Comparison of ENCODE assay signal across 12 cellular contexts in the genomic region with DNA sequence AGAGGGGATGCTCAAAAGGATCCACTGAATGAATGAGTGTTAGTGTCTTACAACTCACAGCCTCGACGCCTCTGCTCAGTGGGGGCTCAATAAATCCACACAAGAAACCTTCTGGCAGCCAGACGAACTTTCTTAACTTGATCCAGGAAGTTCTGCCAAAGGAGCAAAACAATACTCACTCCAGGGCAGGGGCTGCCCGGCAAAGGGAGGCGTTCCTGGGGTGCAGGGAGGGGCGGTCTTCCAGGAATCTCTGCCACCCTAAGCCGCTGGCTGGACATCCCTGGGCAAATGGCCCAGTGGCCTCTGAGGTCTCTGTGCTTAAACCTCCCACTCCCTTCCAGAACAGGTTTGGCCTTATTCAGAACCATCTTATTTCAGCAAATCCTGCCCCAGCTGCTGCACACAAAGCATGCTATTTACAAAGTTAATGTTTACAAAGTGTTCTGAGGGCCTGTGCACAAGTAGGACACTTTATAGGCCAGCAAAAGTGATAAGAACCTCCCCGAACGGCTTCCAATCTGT. TPM values are rescaled to one million over a fixed set of nuclear protein-coding genes. Genes with fewer than 3 reads are reported as not detected.
DNase-seq lines count a peak whose midpoint lies in the region; ATAC-seq and TF ChIP-seq lines count a peak whose summit lies in the region.
"Had no signal": no experiment of that assay in that cellular context is flagged by ENCODE, and none has a peak within 500 bp of the region (broad histone marks: within the 10 kb centered on the region; RNA-seq: fewer than 3 reads in every experiment).

No MANE protein-coding gene starts in this region.

- TF ChIP-seq POLR2A in IMR-90 (IDR thresholded peaks at IDR 0.05; ENCODE audit: low read depth, low read length) (no peak), stomach (IDR thresholded peaks at IDR 0.05) (no peak)

- H3K9me1 ChIP-seq in IMR-90 (ENCODE audit: insufficient read depth, low read length) = no peaks in the 10 kb centered on the region

- H2AK5ac ChIP-seq in IMR-90 (ENCODE audit: low read depth, low read length) = no peak overlapping the region

- no peak overlapping the region for H3K23ac ChIP-seq in IMR-90 (ENCODE audit: low read depth, low read length)

- DNase-seq in IMR-90 = no peak
- no peak for DNase-seq in chondrocyte (ENCODE audit: low spot score)
- DNase-seq in lung (ENCODE audit: low spot score) = peak; percentile 72
- DNase-seq in stomach = peak; percentile 84
- DNase-seq in NCI-H1092 treated with DMSO at 0.1 percent for 48 hours (lab: John Stamatoyannopoulos, UW) = no peak
- DNase-seq in dedifferentiated amniotic fluid mesenchymal stem cell (ENCODE audit: extremely low spot score) = no peak
- DNase-seq in NCI-H1417 treated with DMSO at 0.1 percent for 48 hours (lab: John Stamatoyannopoulos, UW) = no peak
- DNase-seq: stimulated activated naive CD4-positive, alpha-beta T cell treated with Interleukin-2 at 50 U/mL for 16 hours had no signal

- H2BK15ac ChIP-seq in IMR-90 (ENCODE audit: low read depth, low read length) = no peak overlapping the region

- peak overlapping the region; percentile 68; the same call in 1 of the 2 replicates for H3K27ac ChIP-seq in IMR-90 (ENCODE audit: insufficient read depth, low read length)
- H3K27ac ChIP-seq in lung (ENCODE audit: low read depth in 1 of 2, low read length in 1 of 2) = peak overlapping the region in 1 of 2 donors; percentile 13
- peak overlapping the region; percentile 66 to 82 (median 75) for H3K27ac ChIP-seq in stomach

- POLR2A ChIA-PET in IMR-90 (lab: Charles Lee; ENCODE audit: unreplicated experiment) = no interaction called here

- ATAC-seq in IMR-90 (ENCODE audit: low read depth) (peak; percentile 45), lung (ENCODE audit: insufficient read depth, low FRiP score) (peak; percentile 82), HG03045 (IDR thresholded peaks at IDR 0.05; ENCODE audit: unreplicated experiment) (no peak)

- 0 out of 2 replicates have a peak overlapping the region, but pooled peaks have one; percentile 20 for H4K91ac ChIP-seq in IMR-90 (ENCODE audit: insufficient read depth, low read depth, low read length)

- H3K9me3 ChIP-seq in IMR-90 (ENCODE audit: control insufficient read depth, insufficient read depth, low read length) = no peaks in the 10 kb centered on the region
- no peaks in the 10 kb centered on the region for H3K9me3 ChIP-seq in lung (ENCODE audit: control insufficient read depth in 2 of 2, insufficient read depth in 1 of 2, low read length in 1 of 2)
- no peaks in the 10 kb centered on the region for H3K9me3 ChIP-seq in stomach

- peak overlapping the region; percentile 10 for H2AK9ac ChIP-seq in IMR-90 (replicated peaks; ENCODE audit: low read depth, low read length, poor library complexity)

- peak; percentile 72 for TF ChIP-seq EP300 in stomach (IDR thresholded peaks at IDR 0.05)

- WGBS in IMR-90 (ENCODE audit: extremely low coverage in 2 of 2, insufficient read length in 1 of 2), 2 experiments = no CpG with 5 or more reads among the region's 9 CpGs
- 24 to 39% methylated on average over 9 of the region's 9 CpGs for WGBS in lung, 2 donors
- 12 to 24% (median 19%) methylated on average over 9 of the region's 9 CpGs for WGBS in stomach, 5 donors

- no peaks in the 10 kb centered on the region for H3K27me3 Mint-ChIP-seq in chondrocyte (ENCODE audit: low read depth)

- H3K56ac ChIP-seq in IMR-90 (ENCODE audit: extremely low read depth, insufficient read depth, low read length) = no peak overlapping the region

- TF ChIP-seq CTCF in IMR-90 (conservative IDR thresholded peaks at IDR 0.05; ENCODE audit: low read depth, low read length) (no peak), chondrocyte (IDR thresholded peaks at IDR 0.05) (no peak), lung (IDR thresholded peaks at IDR 0.05; ENCODE audit: control extremely low read depth, extremely low read depth) (no peak), stomach (IDR thresholded peaks at IDR 0.05) (no peak)

- no peak for TF ChIP-seq RAD21 in IMR-90 (IDR thresholded peaks at IDR 0.05; ENCODE audit: low read length)

- no TSS peak for BruUV-seq in IMR-90 (replicated peaks; lab: Mats Ljungman, UMichigan)

- H2AFZ ChIP-seq in IMR-90 (replicated peaks; ENCODE audit: low read length, poor library complexity) = peak overlapping the region; percentile 81

- H3K36me3 ChIP-seq in IMR-90 (ENCODE audit: control insufficient read depth, insufficient read depth, low read length) (no peaks in the 10 kb centered on the region), lung (ENCODE audit: control insufficient read depth in 2 of 2, insufficient read depth in 2 of 2, low read length in 2 of 2) (no peaks in the 10 kb centered on the region), stomach (no peaks in the 10 kb centered on the region)

- no peak overlapping the region; the same call in 1 of the 2 replicates for H4K5ac ChIP-seq in IMR-90 (ENCODE audit: low read depth, low read length)

- no peak overlapping the region for H3K4me3 Mint-ChIP-seq in chondrocyte (ENCODE audit: unreplicated experiment)
- H3K4me3 Mint-ChIP-seq: activated CD4-positive, alpha-beta memory T cell treated with anti-CD3 and anti-CD28 coated beads, Interleukin-2, amount 10 ng/mL, durations not matched to agents 7 days and 5 days; neural crest cell had no signal

- H3K18ac ChIP-seq in IMR-90 (ENCODE audit: low read depth, low read length) = no peak overlapping the region

- H3K4me3 ChIP-seq in IMR-90 (ENCODE audit: insufficient read depth, low read depth, low read length) (no peak overlapping the region), lung (no peak overlapping the region), stomach (peak overlapping the region in 2 of 4 donors; percentile 9 to 12)
- H3K4me3 ChIP-seq: dorsolateral prefrontal cortex had no signal

- peaks cover 40% of the 10 kb centered on the region for H3K4me1 Mint-ChIP-seq in chondrocyte (ENCODE audit: low read depth)

- dilution Hi-C loops in IMR-90 (cut with HindIII; ENCODE audit: low sequenced_read_pairs, unreplicated experiment) = no loop called here

- peak overlapping the region in 1 of 2 experiments; percentile 14; a peak in 1 of 4 replicates for H4K8ac ChIP-seq in IMR-90 (ENCODE audit: low read depth in 2 of 2, low read length in 2 of 2)

- H3K27ac Mint-ChIP-seq in chondrocyte (ENCODE audit: unreplicated experiment) = peak overlapping the region; percentile 76
- H3K27ac Mint-ChIP-seq: activated CD4-positive, alpha-beta memory T cell treated with anti-CD3 and anti-CD28 coated beads, Interleukin-2, amount 10 ng/mL, durations not matched to agents 7 days and 5 days had no signal

- H3K9me3 Mint-ChIP-seq in chondrocyte (ENCODE audit: low read depth) = no peaks in the 10 kb centered on the region

- intact Hi-C loops in IMR-90 (cut with micrococcal nuclease) (no loop called here), stomach (cut with DNase I; ENCODE audit: low total_unique reads) (loop anchor here (10.0 kb wide), 1 partner anchor 597 kb away; no protein-coding TSS in a partner anchor)

- H2BK5ac ChIP-seq in IMR-90 (ENCODE audit: low read depth, low read length, poor library complexity, severe bottlenecking) = no peak overlapping the region

- H3K4ac ChIP-seq in IMR-90 (ENCODE audit: low read depth, low read length) = 0 out of 2 replicates have a peak overlapping the region, but pooled peaks have one; percentile 11

- no peaks in the 10 kb centered on the region for H3K36me3 Mint-ChIP-seq in chondrocyte (ENCODE audit: low read depth)

- no peak overlapping the region; the same call in 1 of the 2 replicates for H3K14ac ChIP-seq in IMR-90 (replicated peaks; ENCODE audit: low read depth, low read length)

- H2BK20ac ChIP-seq in IMR-90 (ENCODE audit: low read depth, low read length) = no peak overlapping the region

- H3K27me3 ChIP-seq in IMR-90 (ENCODE audit: control insufficient read depth, insufficient read depth, low read length) (0 out of 2 replicates have a peak, but pooled peaks cover 3% of the 10 kb centered on the region), lung (ENCODE audit: control insufficient read depth, insufficient read depth) (no peaks in the 10 kb centered on the region), stomach (no peaks in the 10 kb centered on the region)

- peak overlapping the region; percentile 46; the same call in 1 of the 2 replicates for H2BK120ac ChIP-seq in IMR-90 (ENCODE audit: low read depth, low read length)

- H3K79me1 ChIP-seq in IMR-90 (ENCODE audit: low read depth in 1 of 2, low read length in 2 of 2) = no peaks in the 10 kb centered on the region

- in situ Hi-C loops in IMR-90 (cut with MboI; ENCODE audit: low sequenced_read_pairs) = loop anchor here (10.0 kb wide), 2 partner anchors 307 to 597 kb away; no protein-coding TSS in a partner anchor

- H3K4me1 ChIP-seq in IMR-90 (ENCODE audit: control insufficient read depth, insufficient read depth, low read length) (peaks cover 5% of the 10 kb centered on the region), lung (ENCODE audit: control insufficient read depth in 2 of 2, insufficient read depth in 2 of 2, low read length in 2 of 2) (peaks cover 3 to 9% of the 10 kb centered on the region in 2 donors), stomach (peaks cover 16 to 47% (median 34%) of the 10 kb centered on the region in 4 donors)

- CTCF ChIA-PET in IMR-90 (lab: Yijun Ruan, JAX) = no interaction called here

- H4K20me1 ChIP-seq in IMR-90 (ENCODE audit: insufficient read depth, low read length) = no peaks in the 10 kb centered on the region

- no peak overlapping the region for H3K9ac ChIP-seq in IMR-90 (ENCODE audit: low read depth, low read length)

- peak overlapping the region; percentile 5; the same call in 1 of the 2 replicates for H3K4me2 ChIP-seq in IMR-90 (ENCODE audit: low read depth, low read length)

TF ChIP-seq in IMR-90, 13 proteins besides CTCF, POLR2A, EP300 and RAD21 (continues in another document):
- TF ChIP-seq CHD1 (IDR thresholded peaks at IDR 0.05; ENCODE audit: low read depth, low read length) (no peak), CEBPB (IDR thresholded peaks at IDR 0.05; ENCODE audit: low read depth, low read length) (no peak), MAZ (IDR thresholded peaks at IDR 0.05; ENCODE audit: borderline replicate concordance, low read depth, low read length) (no peak)

RNA-seq across cellular contexts. Expression of a gene that starts 33.0 kb away (rescaled TPM):
- total RNA-seq in IMR-90 (2012; rRNA removed) = 0.28 TPM in 1 of 2 replicates, not detected in the other
- polyA plus RNA-seq in IMR-90 (2012; rRNA removed) = 1.4 TPM in 2 replicates
- 0.55 and 0.97 TPM in 2 replicates for polyA plus RNA-seq in IMR-90 (2012; cell fraction: cytosol; rRNA removed)
- polyA plus RNA-seq in IMR-90 (2012; cell fraction: nucleus; rRNA removed; ENCODE audit: low replicate concordance) = 0.26 and 1.5 TPM in 2 replicates
- total RNA-seq in chondrocyte = 3.3 to 4.1 TPM (median 3.3 TPM) in 3 replicates
- total RNA-seq in lung = 1 to 10 TPM in 1 of 2 donors, not detected in 1; 2.0 TPM
- 1 to 10 TPM; 1.1 to 2.2 TPM for polyA plus RNA-seq in lung
- total RNA-seq in stomach = 10 to 100 TPM in 1 of 5 donors, 1 to 10 TPM in 3, not detected in 1; 1.3 to 16.9 (median 3.4) TPM
- polyA plus RNA-seq in stomach = 1 to 10 TPM in 2 of 3 donors, not detected in 1; 1.9 to 2.4 TPM

Comparison
In these comparisons a context has a peak if more than half of its experiments do, and no peak if none do; other contexts are left out.
1. DNase-seq: peak in lung (single experiment) and stomach (single experiment); none in IMR-90 (single experiment), chondrocyte (single experiment), NCI-H1092 treated with DMSO at 0.1 percent for 48 hours (single experiment), dedifferentiated amniotic fluid mesenchymal stem cell (single experiment) and NCI-H1417 treated with DMSO at 0.1 percent for 48 hours (single experiment).